ENCODE assay signal across 1 cellular context in genomic region chr16:88560722-88561484, GRCh38.
TF ChIP-seq lines count a peak whose summit lies in the region.

No MANE protein-coding gene starts in this region.

TF ChIP-seq in HepG2, 621 proteins besides CTCF, POLR2A, EP300 and RAD21 (continued from another document and continues in another):
- TF ChIP-seq PCBP1 (IDR thresholded peaks at IDR 0.05; ENCODE audit: borderline replicate concordance, low read depth, low read length) = no peak
- TF ChIP-seq ETV5 (CRISPR knock-in tag; IDR thresholded peaks at IDR 0.05; ENCODE audit: borderline replicate concordance) = peak; percentile 90
- TF ChIP-seq ZBTB42 (CRISPR knock-in tag; IDR thresholded peaks at IDR 0.05) = peak; percentile 96
- peak; percentile 88; the same call in 1 of the 2 replicates for TF ChIP-seq THAP7 (CRISPR knock-in tag; IDR thresholded peaks at IDR 0.05)
- peak; percentile 97 for TF ChIP-seq ZNF776 (CRISPR knock-in tag; IDR thresholded peaks at IDR 0.05)
- TF ChIP-seq NR0B2 (CRISPR knock-in tag; IDR thresholded peaks at IDR 0.05) = peak; percentile 95
- peak; percentile 97 for TF ChIP-seq YEATS2 (CRISPR knock-in tag; IDR thresholded peaks at IDR 0.05; ENCODE audit: borderline replicate concordance)
- peak; percentile 100 for TF ChIP-seq MEIS2 (CRISPR knock-in tag; IDR thresholded peaks at IDR 0.05)
- peak; percentile 93 for TF ChIP-seq ARNT2 (CRISPR knock-in tag; IDR thresholded peaks at IDR 0.05; ENCODE audit: low read depth)
- TF ChIP-seq CC2D1A (CRISPR knock-in tag; IDR thresholded peaks at IDR 0.05) = peak; percentile 99
- TF ChIP-seq TERF1 (CRISPR knock-in tag; IDR thresholded peaks at IDR 0.05) = peak; percentile 99
- TF ChIP-seq ZNF549 (CRISPR knock-in tag; IDR thresholded peaks at IDR 0.05) = peak; percentile 87; the same call in 1 of the 2 replicates
- TF ChIP-seq JUNB (CRISPR knock-in tag; IDR thresholded peaks at IDR 0.05; ENCODE audit: borderline replicate concordance) = peak; percentile 94
- peak; percentile 97 for TF ChIP-seq ATF3 (CRISPR knock-in tag; IDR thresholded peaks at IDR 0.05)
- peak; percentile 81 for TF ChIP-seq ZMYM4 (CRISPR knock-in tag; IDR thresholded peaks at IDR 0.05)
- peak; percentile 98; the same call in 1 of the 2 replicates for TF ChIP-seq PAX8 (CRISPR knock-in tag; IDR thresholded peaks at IDR 0.05; ENCODE audit: borderline replicate concordance)
- TF ChIP-seq ZNF44 (CRISPR knock-in tag; IDR thresholded peaks at IDR 0.05) = peak; percentile 96
- no peak for TF ChIP-seq ZNF713 (CRISPR knock-in tag; IDR thresholded peaks at IDR 0.05)
- peak; percentile 99 for TF ChIP-seq ZNF280D (CRISPR knock-in tag; IDR thresholded peaks at IDR 0.05)
- peak; percentile 100 for TF ChIP-seq STAT5B (CRISPR knock-in tag; IDR thresholded peaks at IDR 0.05)
- TF ChIP-seq ZNF644 (CRISPR knock-in tag; IDR thresholded peaks at IDR 0.05; ENCODE audit: low read depth) = peak; percentile 89; the same call in 1 of the 2 replicates
- TF ChIP-seq PRDM4 (CRISPR knock-in tag; IDR thresholded peaks at IDR 0.05; ENCODE audit: borderline replicate concordance) = peak; percentile 98
- peak; percentile 94 for TF ChIP-seq SIX1 (CRISPR knock-in tag; IDR thresholded peaks at IDR 0.05; ENCODE audit: borderline replicate concordance)
- peak; percentile 93; the same call in 1 of the 2 replicates for TF ChIP-seq CSRNP1 (CRISPR knock-in tag; IDR thresholded peaks at IDR 0.05)
- TF ChIP-seq ZNF329 (CRISPR knock-in tag; IDR thresholded peaks at IDR 0.05; ENCODE audit: low read depth) = peak; percentile 87
- peak; percentile 34 for TF ChIP-seq ZNF460 (CRISPR knock-in tag; IDR thresholded peaks at IDR 0.05; ENCODE audit: borderline replicate concordance)
- no peak for TF ChIP-seq ZNF512 (CRISPR knock-in tag; IDR thresholded peaks at IDR 0.05)
- no peak for TF ChIP-seq ARNT (IDR thresholded peaks at IDR 0.05)
- peak; percentile 100 for TF ChIP-seq CHCHD3 (CRISPR knock-in tag; IDR thresholded peaks at IDR 0.05)
- peak; percentile 84 for TF ChIP-seq TFDP2 (CRISPR knock-in tag; IDR thresholded peaks at IDR 0.05)
- TF ChIP-seq AKAP8 (CRISPR knock-in tag; IDR thresholded peaks at IDR 0.05) = peak; percentile 89; the same call in 1 of the 2 replicates
- peak; percentile 99 for TF ChIP-seq ZFP1 (CRISPR knock-in tag; IDR thresholded peaks at IDR 0.05)
- no peak; the same call in 1 of the 2 replicates for TF ChIP-seq HCFC1 (IDR thresholded peaks at IDR 0.05; ENCODE audit: low read depth, low read length)
- peak; percentile 99 for TF ChIP-seq SIN3A (IDR thresholded peaks at IDR 0.05; ENCODE audit: borderline replicate concordance, low read depth, low read length)
- peak; percentile 66; the same call in 1 of the 2 replicates for TF ChIP-seq ZNF280B (CRISPR knock-in tag; IDR thresholded peaks at IDR 0.05; ENCODE audit: borderline replicate concordance)
- peak; percentile 92 for TF ChIP-seq HMG20A (CRISPR knock-in tag; IDR thresholded peaks at IDR 0.05; ENCODE audit: borderline replicate concordance)
- TF ChIP-seq ZNF513 (CRISPR knock-in tag; conservative IDR thresholded peaks at IDR 0.05) = no peak
- TF ChIP-seq SAFB2 (CRISPR knock-in tag; IDR thresholded peaks at IDR 0.05; ENCODE audit: borderline replicate concordance, low read depth) = peak; percentile 84; the same call in 1 of the 2 replicates
- TF ChIP-seq RFX3 (CRISPR knock-in tag; IDR thresholded peaks at IDR 0.05) = peak; percentile 83
- peak; percentile 99 for TF ChIP-seq PLSCR1 (CRISPR knock-in tag; IDR thresholded peaks at IDR 0.05; ENCODE audit: borderline replicate concordance)
- TF ChIP-seq ZNF552 (CRISPR knock-in tag; IDR thresholded peaks at IDR 0.05; ENCODE audit: borderline replicate concordance) = peak; percentile 95
